ENCODE assay signal across 20 cellular contexts in the genomic region with DNA sequence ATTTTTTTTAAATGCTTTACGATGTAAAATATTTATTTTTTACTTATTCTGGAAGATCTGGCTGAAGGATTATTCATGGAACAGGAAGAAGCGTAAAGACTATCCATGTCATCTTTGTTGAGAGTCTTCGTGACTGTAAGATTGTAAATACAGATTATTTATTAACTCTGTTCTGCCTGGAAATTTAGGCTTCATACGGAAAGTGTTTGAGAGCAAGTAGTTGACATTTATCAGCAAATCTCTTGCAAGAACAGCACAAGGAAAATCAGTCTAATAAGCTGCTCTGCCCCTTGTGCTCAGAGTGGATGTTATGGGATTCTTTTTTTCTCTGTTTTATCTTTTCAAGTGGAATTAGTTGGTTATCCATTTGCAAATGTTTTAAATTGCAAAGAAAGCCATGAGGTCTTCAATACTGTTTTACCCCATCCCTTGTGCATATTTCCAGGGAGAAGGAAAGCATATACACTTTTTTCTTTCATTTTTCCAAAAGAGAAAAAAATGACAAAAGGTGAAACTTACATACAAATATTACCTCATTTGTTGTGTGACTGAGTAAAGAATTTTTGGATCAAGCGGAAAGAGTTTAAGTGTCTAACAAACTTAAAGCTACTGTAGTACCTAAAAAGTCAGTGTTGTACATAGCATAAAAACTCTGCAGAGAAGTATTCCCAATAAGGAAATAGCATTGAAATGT. TPM values are rescaled to one million over a fixed set of nuclear protein-coding genes. Genes with fewer than 3 reads are reported as not detected.
A peak's percentile ranks its signal among the peaks of the same experiment; 100 is the strongest.
DNase-seq lines count a peak whose midpoint lies in the region; TF ChIP-seq lines count a peak whose summit lies in the region.
"Had no signal": no experiment of that assay in that cellular context is flagged by ENCODE, and none has a peak within 500 bp of the region (broad histone marks: within the 10 kb centered on the region; RNA-seq: fewer than 3 reads in every experiment).

No MANE protein-coding gene starts in this region.

- WGBS in H9 (ENCODE audit: extremely low coverage, insufficient read length, low lambda C conversion rate): no CpG with 5 or more reads among the region's 5 CpGs

- no peaks in the 10 kb centered on the region for H3K27me3 ChIP-seq in H9 (ENCODE audit: insufficient read depth, low read length)
- H3K27me3 ChIP-seq: neutrophil, right lobe of liver had no signal

- no peak overlapping the region for H2BK20ac ChIP-seq in H9 (ENCODE audit: low read depth, low read length, poor library complexity, severe bottlenecking)

- no peak overlapping the region for H2AK5ac ChIP-seq in H9 (ENCODE audit: insufficient read length, low read length)

- H3K27ac ChIP-seq in H9 (ENCODE audit: insufficient read length, low read depth, low read length): no peak overlapping the region
- H3K27ac ChIP-seq: neutrophil, PC-9, right lobe of liver had no signal

- H3K9me3 ChIP-seq in H9 (ENCODE audit: control insufficient read depth, low read depth, low read length): no peaks in the 10 kb centered on the region
- H3K9me3 ChIP-seq: neutrophil, right lobe of liver had no signal

- no peak overlapping the region for H3K4me2 ChIP-seq in H9 (ENCODE audit: insufficient read depth, insufficient read length, low read length)
- H3K4me2 ChIP-seq: PC-9 had no signal

- no peak overlapping the region for H3K56ac ChIP-seq in H9 (ENCODE audit: insufficient read length, low read depth, low read length)

- no peak overlapping the region for H3K4ac ChIP-seq in H9 (ENCODE audit: low read depth, low read length)

- no peak overlapping the region for H2BK5ac ChIP-seq in H9 (ENCODE audit: insufficient read length, low read length)

- no peaks in the 10 kb centered on the region for H3K4me1 ChIP-seq in H9 (ENCODE audit: insufficient read depth, low read length)
- H3K4me1 ChIP-seq: right lobe of liver had no signal

- H3K4me3 ChIP-seq in fibroblast of pulmonary artery (replicated peaks; ENCODE audit: low read depth, low read length): no peak overlapping the region
- H3K4me3 ChIP-seq: PC-9, right lobe of liver had no signal

- H3K27me3 Mint-ChIP-seq in H9 (ENCODE audit: low read depth): no peaks in the 10 kb centered on the region

- H2BK120ac ChIP-seq in H9 (ENCODE audit: low read depth, low read length, poor library complexity, severe bottlenecking): no peak overlapping the region

- H3K18ac ChIP-seq in H9 (ENCODE audit: insufficient read length, low read depth, low read length): no peak overlapping the region

- peaks cover 5 to 7% of the 10 kb centered on the region in 2 experiments for H3K4me1 Mint-ChIP-seq in H9
- H3K4me1 Mint-ChIP-seq: endodermal cell had no signal

- no peak overlapping the region for H3T11ph ChIP-seq in H9 (ENCODE audit: low read length)

- H3K79me2 ChIP-seq in H9 (ENCODE audit: insufficient read depth, low read length): no peaks in the 10 kb centered on the region

- H3K23ac ChIP-seq in H9 (ENCODE audit: insufficient read length, low read depth, low read length): no peak overlapping the region

- no peak overlapping the region for H2BK12ac ChIP-seq in H9 (ENCODE audit: insufficient read length, low read depth, low read length)

- no peak overlapping the region for H3K4me3 Mint-ChIP-seq in H9
- H3K4me3 Mint-ChIP-seq: activated naive CD8-positive, alpha-beta T cell treated with anti-CD3 and anti-CD28 coated beads, Interleukin-2, amount 10 ng/mL, durations not matched to agents 7 days and 5 days; activated T-cell treated with anti-CD3 and anti-CD28 coated beads, Interleukin-2, amount 50 U/mL, for 4 hours; endodermal cell had no signal

- no peak overlapping the region for H2AFZ ChIP-seq in H9 (ENCODE audit: low read length)
- H2AFZ ChIP-seq: PC-9 had no signal

- TF ChIP-seq CTCF in fibroblast of pulmonary artery (IDR thresholded peaks at IDR 0.05; ENCODE audit: low read length, missing control alignments): no peak
- no peak for TF ChIP-seq CTCF in H9 (conservative IDR thresholded peaks at IDR 0.05)

- no peak overlapping the region for H3K14ac ChIP-seq in H9 (ENCODE audit: insufficient read depth, low read length)

- no peak overlapping the region for H4K5ac ChIP-seq in H9 (ENCODE audit: insufficient read length, low read depth, low read length)

- H2BK15ac ChIP-seq in H9 (ENCODE audit: low read depth, low read length): no peak overlapping the region

- peaks cover 23 to 48% (median 46%) of the 10 kb centered on the region in 3 experiments; a peak in 6 of 7 replicates for H3K36me3 Mint-ChIP-seq in H9 (ENCODE audit: insufficient read depth in 1 of 3, low read depth in 3 of 3)
- H3K36me3 Mint-ChIP-seq: activated naive CD8-positive, alpha-beta T cell treated with anti-CD3 and anti-CD28 coated beads, Interleukin-2, amount 10 ng/mL, durations not matched to agents 7 days and 5 days had no signal

- no peak overlapping the region for H4K8ac ChIP-seq in H9 (replicated peaks; ENCODE audit: insufficient read length, low read depth, low read length)

- no peaks in the 10 kb centered on the region for H3K9me3 Mint-ChIP-seq in H9
- H3K9me3 Mint-ChIP-seq: activated naive CD8-positive, alpha-beta T cell treated with anti-CD3 and anti-CD28 coated beads, Interleukin-2, amount 10 ng/mL, durations not matched to agents 7 days and 5 days; activated T-cell treated with anti-CD3 and anti-CD28 coated beads, Interleukin-2, amount 50 U/mL, for 4 hours; endodermal cell had no signal

- no peaks in the 10 kb centered on the region for H3K79me1 ChIP-seq in H9 (ENCODE audit: insufficient read depth, low read depth, low read length, poor library complexity, severe bottlenecking)

- no peaks in the 10 kb centered on the region for H4K20me1 ChIP-seq in H9 (ENCODE audit: control insufficient read depth, insufficient read depth, insufficient read length)

- no peaks in the 10 kb centered on the region for H3K23me2 ChIP-seq in H9 (ENCODE audit: insufficient read length, low read depth, low read length, poor library complexity, severe bottlenecking)

- H4K91ac ChIP-seq in H9 (ENCODE audit: insufficient read length, low read depth, low read length): no peak overlapping the region

- no peak overlapping the region for H3K9ac ChIP-seq in H9 (ENCODE audit: extremely low read depth, insufficient read length, low read length)

- H3K27ac Mint-ChIP-seq in H9: peak overlapping the region in 1 of 3 experiments; percentile 45; a peak in 3 of 7 replicates
- H3K27ac Mint-ChIP-seq: activated naive CD8-positive, alpha-beta T cell treated with anti-CD3 and anti-CD28 coated beads, Interleukin-2, amount 10 ng/mL, durations not matched to agents 7 days and 5 days; endodermal cell had no signal

- DNase-seq in GM04503 (ENCODE audit: low read depth) (peak; percentile 67), astrocyte of the hippocampus (ENCODE audit: low read depth, low spot score) (peak; percentile 25), fibroblast of pulmonary artery (ENCODE audit: low read depth) (peak; percentile 54), pulmonary artery endothelial cell (ENCODE audit: low read depth, low spot score) (peak; percentile 53), AG08395 (ENCODE audit: low spot score) (no peak), DMS 273 (lab: John Stamatoyannopoulos, UW; ENCODE audit: unreplicated experiment) (no peak), H9 (no peak), NCI-H2171 (lab: John Stamatoyannopoulos, UW) (no peak)
- DNase-seq: activated naive CD8-positive, alpha-beta T cell treated with anti-CD3 and anti-CD28 coated beads, Interleukin-2, amount 10 ng/mL, durations not matched to agents 7 days and 5 days; activated T-cell treated with anti-CD3 and anti-CD28 coated beads, Interleukin-2, amount 50 U/mL, for 4 hours; central memory CD4-positive, alpha-beta T cell; endodermal cell; head of caudate nucleus; islet precursor cell; NCI-H2081; NCI-H69; PC-9; right lobe of liver; substantia nigra had no signal

RNA-seq across cellular contexts. Expression of gene THBS1, which starts 15.6 kb away (rescaled TPM):
- total RNA-seq in pulmonary artery endothelial cell (5,210 and 8,327 TPM in 2 replicates), H9 (2021) (67.7 and 72.1 TPM in 2 replicates)

Comparison
In these comparisons a context has a peak if more than half of its experiments do, and no peak if none do; other contexts are left out.
1. DNase-seq: peak in GM04503 (single experiment), astrocyte of the hippocampus (single experiment), fibroblast of pulmonary artery (single experiment) and pulmonary artery endothelial cell (single experiment); none in AG08395 (single experiment), DMS 273 (single experiment), H9 (single experiment) and NCI-H2171 (single experiment).
2. RNA of gene THBS1, which starts 15.6 kb away (total RNA-seq): 5,210 to 8,327 TPM in pulmonary artery endothelial cell; 67.7 to 72.1 TPM in H9; every median in the first group is over 10 times any median in the second.